Comparison of ENCODE assay signal across 18 cellular contexts in the genomic region with DNA sequence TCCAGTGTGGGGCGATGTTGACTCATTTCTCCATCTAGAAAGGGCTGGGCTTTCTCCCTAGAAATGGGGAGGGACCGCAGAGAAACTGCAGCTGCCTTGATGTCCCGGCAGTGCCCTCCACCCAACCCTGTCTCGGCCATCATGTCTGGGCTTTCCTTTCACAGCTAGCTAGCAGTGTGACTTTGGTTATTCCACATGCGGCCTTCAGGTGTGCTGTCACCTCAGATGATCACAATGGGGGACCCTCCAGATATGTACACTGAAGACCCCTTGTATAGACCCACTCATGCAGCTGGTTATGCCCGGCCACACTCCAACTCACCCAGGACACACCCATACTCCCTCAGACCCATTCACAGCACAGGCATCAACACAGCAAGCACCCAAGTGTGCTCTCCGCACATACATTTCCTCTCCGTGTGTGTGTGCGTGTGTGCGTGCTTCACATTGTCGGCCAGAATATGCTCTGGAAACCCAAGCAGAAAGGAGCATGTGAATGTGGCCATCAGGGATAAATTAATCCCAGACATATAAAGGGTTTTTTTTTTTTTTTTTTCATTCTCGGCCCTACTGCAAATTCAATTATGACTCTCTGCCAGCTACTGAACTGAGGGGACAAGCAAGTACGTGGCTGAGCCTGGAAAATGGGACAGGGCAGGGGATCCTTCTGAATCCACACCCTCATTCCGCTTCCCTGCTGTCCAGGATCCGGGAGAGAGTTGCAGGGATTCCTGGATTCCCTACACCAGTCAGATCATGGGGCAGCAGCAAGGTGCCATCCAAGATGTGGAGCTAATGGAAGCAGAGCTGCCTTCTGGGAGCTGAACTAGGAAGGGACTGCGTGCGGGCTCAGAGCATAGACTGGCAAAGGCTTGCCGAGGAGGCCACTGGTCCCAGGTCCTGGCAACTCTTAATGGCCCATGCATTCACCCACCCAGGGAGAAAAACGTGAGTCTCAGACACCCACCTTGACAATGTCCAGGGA.
DNase-seq lines count a peak whose midpoint lies in the region; ATAC-seq, FAIRE-seq and TF ChIP-seq lines count a peak whose summit lies in the region.
"Had no signal": no experiment of that assay in that cellular context is flagged by ENCODE, and none has a peak within 500 bp of the region (broad histone marks: within the 10 kb centered on the region; RNA-seq: fewer than 3 reads in every experiment).

No MANE protein-coding gene starts in this region.

- TF ChIP-seq RAD21 in SK-N-SH (IDR thresholded peaks at IDR 0.05; ENCODE audit: low read length), result no peak; the same call in 1 of the 2 replicates

- intact Hi-C loops in kidney (cut with DNase I) (no loop called here), sciatic nerve (cut with DNase I) (no loop called here)

- H3K27me3 Mint-ChIP-seq in GM23338 (ENCODE audit: insufficient read depth, low read depth, poor library complexity), result peaks cover 17% of the 10 kb centered on the region

- no peak overlapping the region for H3K27ac ChIP-seq in GM23338 (ENCODE audit: low read depth)
- H3K27ac ChIP-seq in SK-N-SH (ENCODE audit: low read depth in 2 of 2, low read length in 1 of 2), result no peak overlapping the region
- no peak overlapping the region for H3K27ac ChIP-seq in kidney (ENCODE audit: low read depth in 2 of 2, low read length in 2 of 2)
- H3K27ac ChIP-seq in foreskin keratinocyte, result no peak overlapping the region

- no peak for ATAC-seq in GM23338
- no peak for ATAC-seq in sciatic nerve
- ATAC-seq in foreskin keratinocyte, result no peak

- H3K9ac ChIP-seq in SK-N-SH (no peak overlapping the region), kidney (ENCODE audit: low read length in 2 of 2) (no peak overlapping the region)

- H3K36me3 ChIP-seq in GM23338 (ENCODE audit: insufficient read depth), result no peaks in the 10 kb centered on the region
- H3K36me3 ChIP-seq in SK-N-SH (replicated peaks in 1 of 2; ENCODE audit: control insufficient read depth in 1 of 2, insufficient read depth in 2 of 2, low read length in 1 of 2), result no peaks in the 10 kb centered on the region
- H3K36me3 ChIP-seq in kidney (ENCODE audit: control insufficient read depth in 1 of 2, insufficient read depth in 2 of 2, low read length in 2 of 2), result no peaks in the 10 kb centered on the region

- H4K20me1 ChIP-seq in GM23338 (replicated peaks; ENCODE audit: insufficient read depth) (no peaks in the 10 kb centered on the region), SK-N-SH (ENCODE audit: insufficient read depth) (no peaks in the 10 kb centered on the region)

- no peak overlapping the region for H3K4me2 ChIP-seq in GM23338
- H3K4me2 ChIP-seq in SK-N-SH, result no peak overlapping the region

- peaks cover 50% of the 10 kb centered on the region for H3K4me1 Mint-ChIP-seq in GM23338

- H3K79me2 ChIP-seq in GM23338 (replicated peaks; ENCODE audit: insufficient read depth) (no peaks in the 10 kb centered on the region), SK-N-SH (ENCODE audit: insufficient read depth) (no peaks in the 10 kb centered on the region)

- no peak for TF ChIP-seq EP300 in SK-N-SH (IDR thresholded peaks at IDR 0.05; ENCODE audit: borderline replicate concordance in 1 of 2, low read depth in 1 of 2, low read length in 1 of 2)

- CTCF ChIA-PET in SK-N-SH (lab: Yijun Ruan, JAX), result interaction anchor here (1.2 to 1.5 kb wide), 3 partner anchors 17 to 103 kb away, joined by 3 to 4 read pairs (median 4); no protein-coding TSS in a partner anchor

- no peak for DNase-seq in GM23338 (ENCODE audit: low spot score)
- peak; percentile 75 for DNase-seq in SK-N-SH
- DNase-seq in kidney, result peak; percentile 15
- peak; percentile 17 for DNase-seq in sciatic nerve (ENCODE audit: low spot score)
- DNase-seq in foreskin keratinocyte, result no peak
- DNase-seq in NCI-H446 treated with DMSO at 0.1 percent for 48 hours (lab: John Stamatoyannopoulos, UW), result no peak
- DNase-seq in NCI-H2171 treated with DMSO at 0.1 percent for 48 hours (lab: John Stamatoyannopoulos, UW), result no peak
- DNase-seq: C1 segment of cervical spinal cord, DMS79, KG1, NCI-H1105 treated with DMSO at 0.1 percent for 48 hours, NCI-H1694 treated with DMSO at 0.1 percent for 48 hours, NCI-H2107, NCI-H2227 treated with DMSO at 0.1 percent for 48 hours, NCI-H524 had no signal

- no peak overlapping the region for H3K27ac Mint-ChIP-seq in GM23338

- H3K4me3 ChIP-seq in GM23338 (no peak overlapping the region), SK-N-SH (ENCODE audit: low read depth in 2 of 2, low read length in 1 of 2) (no peak overlapping the region), kidney (ENCODE audit: low read length in 2 of 2) (no peak overlapping the region)

- POLR2A ChIA-PET in SK-N-SH (lab: Yijun Ruan, JAX), result no interaction called here

- no peak overlapping the region for H3K4me3 Mint-ChIP-seq in GM23338

- H3K36me3 Mint-ChIP-seq in GM23338 (ENCODE audit: low read depth), result peaks cover 2% of the 10 kb centered on the region; the same call in 1 of the 3 replicates

- H3K9me3 ChIP-seq in SK-N-SH, result no peaks in the 10 kb centered on the region
- H3K9me3 ChIP-seq in kidney (ENCODE audit: control insufficient read depth in 1 of 2, low read length in 2 of 2), result no peaks in the 10 kb centered on the region

- TF ChIP-seq CTCF in GM23338 (conservative IDR thresholded peaks at IDR 0.05; ENCODE audit: low read depth in 2 of 2), result peak in 1 of 2 experiments; percentile 43; a peak in 2 of 4 replicates
- TF ChIP-seq CTCF in SK-N-SH (IDR thresholded peaks at IDR 0.05), result no peak
- no peak for TF ChIP-seq CTCF in kidney (IDR thresholded peaks at IDR 0.05; ENCODE audit: borderline replicate concordance, extremely low read depth, insufficient read depth)
- TF ChIP-seq CTCF in foreskin keratinocyte (conservative IDR thresholded peaks at IDR 0.05), result no peak

- H3F3A ChIP-seq in GM23338 (replicated peaks; ENCODE audit: low read depth), result no peaks in the 10 kb centered on the region
- H3F3A ChIP-seq in SK-N-SH (replicated peaks; ENCODE audit: insufficient read depth), result no peaks in the 10 kb centered on the region

- no peaks in the 10 kb centered on the region for H3K9me2 ChIP-seq in GM23338 (ENCODE audit: insufficient read depth)
- H3K9me2 ChIP-seq in SK-N-SH, result no peaks in the 10 kb centered on the region

- H3K4me1 ChIP-seq in GM23338 (ENCODE audit: insufficient read depth) (peaks cover 20% of the 10 kb centered on the region), SK-N-SH (ENCODE audit: control insufficient read depth in 1 of 2, insufficient read depth in 2 of 2, low read depth in 1 of 2, low read length in 1 of 2) (peaks cover 0 to 12% of the 10 kb centered on the region in 2 experiments; a peak in 1 of 4 replicates), kidney (ENCODE audit: control insufficient read depth in 1 of 2, insufficient read depth in 1 of 2, low read depth in 1 of 2, low read length in 2 of 2) (no peaks in the 10 kb centered on the region), foreskin keratinocyte (no peaks in the 10 kb centered on the region)

- peaks cover 6% of the 10 kb centered on the region; the same call in 1 of the 3 replicates for H3K9me3 Mint-ChIP-seq in GM23338

- 60% methylated on average over 15 of the region's 19 CpGs for WGBS in SK-N-SH (ENCODE audit: low lambda C conversion rate)

- H2AFZ ChIP-seq in GM23338 (peak overlapping the region; percentile 2; the same call in 1 of the 2 replicates), SK-N-SH (ENCODE audit: low read depth) (no peak overlapping the region)

- no peak for FAIRE-seq in kidney (lab: Jason Lieb, UNC)
- FAIRE-seq: D721Med, GM12892, GM18507 had no signal

- no peaks in the 10 kb centered on the region for H3K27me3 ChIP-seq in GM23338 (ENCODE audit: insufficient read depth)
- no peaks in the 10 kb centered on the region; the same call in 1 of the 2 replicates for H3K27me3 ChIP-seq in SK-N-SH (ENCODE audit: insufficient read depth)
- H3K27me3 ChIP-seq in foreskin keratinocyte, result peaks cover 33% of the 10 kb centered on the region

TF ChIP-seq in GM23338, 12 proteins besides CTCF, POLR2A, EP300 and RAD21 (continues in another document):
- TF ChIP-seq ZNF331 (CRISPR knock-in tag; IDR thresholded peaks at IDR 0.05; ENCODE audit: low read depth) (no peak), POLR2AphosphoS5 (IDR thresholded peaks at IDR 0.05; ENCODE audit: low read depth) (no peak), STAT1 (IDR thresholded peaks at IDR 0.05; ENCODE audit: unreplicated experiment) (no peak), EZH2 (IDR thresholded peaks at IDR 0.05; ENCODE audit: low read depth, unreplicated experiment) (no peak), ZNF114 (CRISPR knock-in tag; IDR thresholded peaks at IDR 0.05) (no peak)
- TF ChIP-seq, protein P1, sequence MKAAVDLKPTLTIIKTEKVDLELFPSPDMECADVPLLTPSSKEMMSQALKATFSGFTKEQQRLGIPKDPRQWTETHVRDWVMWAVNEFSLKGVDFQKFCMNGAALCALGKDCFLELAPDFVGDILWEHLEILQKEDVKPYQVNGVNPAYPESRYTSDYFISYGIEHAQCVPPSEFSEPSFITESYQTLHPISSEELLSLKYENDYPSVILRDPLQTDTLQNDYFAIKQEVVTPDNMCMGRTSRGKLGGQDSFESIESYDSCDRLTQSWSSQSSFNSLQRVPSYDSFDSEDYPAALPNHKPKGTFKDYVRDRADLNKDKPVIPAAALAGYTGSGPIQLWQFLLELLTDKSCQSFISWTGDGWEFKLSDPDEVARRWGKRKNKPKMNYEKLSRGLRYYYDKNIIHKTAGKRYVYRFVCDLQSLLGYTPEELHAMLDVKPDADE (IDR thresholded peaks at IDR 0.05), result no peak

TF ChIP-seq in SK-N-SH, 30 proteins besides CTCF, POLR2A, EP300 and RAD21:
- TF ChIP-seq RFX5 (IDR thresholded peaks at IDR 0.05; ENCODE audit: low read length), result no peak
- no peak for TF ChIP-seq TCF12 (IDR thresholded peaks at IDR 0.05)
- TF ChIP-seq NFIC (IDR thresholded peaks at IDR 0.05; ENCODE audit: borderline replicate concordance), result no peak
- TF ChIP-seq GATA2 (CRISPR knock-in tag; IDR thresholded peaks at IDR 0.05), result no peak
- TF ChIP-seq MXI1 (IDR thresholded peaks at IDR 0.05; ENCODE audit: low read depth, low read length), result peak; percentile 55; the same call in 1 of the 2 replicates
- TF ChIP-seq CHD2 (IDR thresholded peaks at IDR 0.05; ENCODE audit: low read length, partially characterized antibody), result peak; percentile 7
TF ChIP-seq in SK-N-SH: peak in this region for 2.

Comparison
In these comparisons a context has a peak if more than half of its experiments do, and no peak if none do; other contexts are left out.
1. DNase-seq: peak in SK-N-SH (single experiment), kidney (single experiment) and sciatic nerve (single experiment); none in GM23338 (single experiment), foreskin keratinocyte (0 of 2), NCI-H446 treated with DMSO at 0.1 percent for 48 hours (single experiment) and NCI-H2171 treated with DMSO at 0.1 percent for 48 hours (single experiment).